Comparison of ENCODE assay signal across 2 cellular contexts in the genomic region with DNA sequence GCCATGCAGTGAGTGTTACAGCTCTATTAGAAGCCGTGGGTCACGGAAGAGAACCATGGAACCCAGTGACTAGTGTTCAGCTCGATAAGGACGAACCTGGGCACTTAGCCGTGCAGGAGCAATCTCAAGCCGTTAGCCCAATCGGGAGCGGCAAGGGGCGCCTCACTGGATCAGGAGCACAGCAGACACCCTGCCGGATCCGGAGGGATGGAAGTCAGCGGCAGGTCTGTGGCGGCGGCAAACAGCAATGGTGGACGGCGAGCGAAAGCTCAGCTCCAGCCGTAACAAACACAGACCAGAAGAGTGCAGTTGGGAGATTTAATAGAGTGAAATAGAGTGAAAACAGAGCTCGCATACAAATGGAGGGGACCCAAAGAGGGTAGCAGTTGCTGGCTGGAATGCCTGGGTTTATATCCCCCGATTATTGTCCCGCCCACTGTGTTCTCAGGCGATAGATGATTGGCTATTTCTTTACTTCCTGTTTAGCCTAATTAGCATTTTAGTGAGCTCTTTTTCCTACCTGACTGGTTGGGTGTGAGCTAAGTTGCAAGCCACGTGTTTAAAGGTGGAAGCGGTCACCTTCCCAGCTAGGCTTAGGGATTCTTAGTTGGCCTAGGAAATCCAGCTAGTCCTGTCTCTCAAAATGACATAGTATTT.
A peak's percentile ranks its signal among the peaks of the same experiment; 100 is the strongest.
TF ChIP-seq lines count a peak whose summit lies in the region.

No MANE protein-coding gene starts in this region.

TF ChIP-seq in WTC11, 78 proteins besides CTCF, POLR2A, EP300 and RAD21:
- TF ChIP-seq ZNF317 (CRISPR knock-in tag; IDR thresholded peaks at IDR 0.05; ENCODE audit: borderline replicate concordance, low read depth), result 0 out of 2 replicates have a peak, but pooled peaks have one; percentile 20

TF ChIP-seq in K562, 482 proteins besides CTCF, POLR2A, EP300 and RAD21:
- TF ChIP-seq, protein P1, sequence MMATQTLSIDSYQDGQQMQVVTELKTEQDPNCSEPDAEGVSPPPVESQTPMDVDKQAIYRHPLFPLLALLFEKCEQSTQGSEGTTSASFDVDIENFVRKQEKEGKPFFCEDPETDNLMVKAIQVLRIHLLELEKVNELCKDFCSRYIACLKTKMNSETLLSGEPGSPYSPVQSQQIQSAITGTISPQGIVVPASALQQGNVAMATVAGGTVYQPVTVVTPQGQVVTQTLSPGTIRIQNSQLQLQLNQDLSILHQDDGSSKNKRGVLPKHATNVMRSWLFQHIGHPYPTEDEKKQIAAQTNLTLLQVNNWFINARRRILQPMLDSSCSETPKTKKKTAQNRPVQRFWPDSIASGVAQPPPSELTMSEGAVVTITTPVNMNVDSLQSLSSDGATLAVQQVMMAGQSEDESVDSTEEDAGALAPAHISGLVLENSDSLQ (IDR thresholded peaks at IDR 0.05), result peak; percentile 33; the same call in 1 of the 2 replicates
